ENCODE assay signal across 8 cellular contexts in the genomic region with DNA sequence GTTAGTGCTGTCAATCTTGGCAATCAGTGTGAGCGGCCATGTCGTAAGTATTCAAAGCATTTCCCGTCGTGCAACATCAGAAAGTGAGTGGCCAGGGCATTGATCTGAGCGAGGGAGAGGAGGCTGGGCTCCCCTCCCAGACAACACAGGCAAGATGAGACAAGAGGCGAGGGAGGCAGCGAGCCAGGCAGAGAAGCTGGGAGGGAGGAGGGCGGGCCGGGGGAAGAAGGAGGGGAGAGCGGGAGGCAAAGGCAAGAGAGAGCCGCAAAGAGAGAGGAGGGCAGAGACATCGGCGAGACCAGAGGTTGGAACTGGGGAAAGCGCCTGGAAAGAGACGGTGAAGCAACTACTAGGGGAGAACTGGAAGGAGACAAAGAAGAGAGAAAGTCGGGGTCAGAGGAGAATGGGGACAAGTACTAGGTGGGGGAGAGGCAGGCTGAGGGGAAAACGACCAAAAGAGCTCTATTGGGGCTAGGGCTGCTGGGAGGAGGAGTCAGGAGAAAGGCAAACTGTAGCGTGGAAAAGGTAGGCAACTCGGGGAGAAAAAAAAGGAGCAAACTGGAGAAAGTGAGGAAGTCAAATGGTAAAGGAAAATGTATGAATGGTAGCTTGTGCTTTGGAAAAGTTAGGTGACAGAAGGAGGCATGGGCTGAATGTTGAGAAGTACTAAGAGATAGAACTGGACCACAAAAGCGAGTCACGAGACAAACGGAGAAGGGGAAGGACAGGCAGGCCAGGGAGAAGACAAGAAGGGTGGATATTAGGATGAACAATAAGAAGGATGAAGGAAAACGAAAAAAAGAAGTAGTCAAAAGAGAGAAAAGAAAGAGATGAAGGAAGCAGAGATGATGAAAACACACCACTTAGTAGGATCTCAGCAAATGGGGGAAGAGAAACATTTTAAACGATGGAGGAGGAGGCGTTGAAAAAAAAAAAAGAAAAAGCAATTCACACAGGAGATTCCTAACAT.
A peak's percentile ranks its signal among the peaks of the same experiment; 100 is the strongest.
DNase-seq lines count a peak whose midpoint lies in the region; ATAC-seq and TF ChIP-seq lines count a peak whose summit lies in the region.

No MANE protein-coding gene starts in this region.

- 16 to 24% methylated on average over 18 to 25 of the region's 25 CpGs for WGBS in GM23248 (ENCODE audit: low coverage in 1 of 2, low lambda C conversion rate in 2 of 2, missing lambda C conversion rate in 2 of 2), 2 experiments

- no peak for TF ChIP-seq CTCF in fibroblast of lung (conservative IDR thresholded peaks at IDR 0.05 in 1 of 2, IDR thresholded peaks at IDR 0.05 in 1 of 2; ENCODE audit: low read depth in 1 of 2, low read length in 2 of 2)
- no peak for TF ChIP-seq CTCF in neural progenitor cell (IDR thresholded peaks at IDR 0.05)

- peaks cover 13% of the 10 kb centered on the region for H3K4me1 ChIP-seq in GM23248 (ENCODE audit: insufficient read depth)
- H3K4me1 ChIP-seq in NT2/D1 (ENCODE audit: insufficient read depth, insufficient read length): peaks cover 4% of the 10 kb centered on the region
- H3K4me1 ChIP-seq in fibroblast of lung (ENCODE audit: control insufficient read depth, extremely low read depth, insufficient read depth, low read length): peaks cover 6% of the 10 kb centered on the region
- peaks cover 41% of the 10 kb centered on the region for H3K4me1 ChIP-seq in neural progenitor cell

- in situ Hi-C loops in GM23248 (cut with MboI): no loop called here

- no peaks in the 10 kb centered on the region for H3K79me2 ChIP-seq in GM23248 (ENCODE audit: insufficient read depth)
- peaks cover 7% of the 10 kb centered on the region for H3K79me2 ChIP-seq in fibroblast of lung (ENCODE audit: control insufficient read depth, insufficient read depth, low read length)
- no peaks in the 10 kb centered on the region for H3K79me2 ChIP-seq in neural progenitor cell (ENCODE audit: low read depth)

- H3K9ac ChIP-seq in GM23248 (no peak overlapping the region), NT2/D1 (ENCODE audit: insufficient read length, low read depth) (peak overlapping the region; percentile 33), fibroblast of lung (ENCODE audit: insufficient read depth, low read length) (peak overlapping the region; percentile 73), neural progenitor cell (no peak overlapping the region)

- H2AFZ ChIP-seq in GM23248 (peak overlapping the region; percentile 67), fibroblast of lung (ENCODE audit: low read length) (peak overlapping the region; percentile 87), neural progenitor cell (replicated peaks) (peak overlapping the region; percentile 85)

- peaks cover 29% of the 10 kb centered on the region for H3K27me3 Mint-ChIP-seq in neural progenitor cell (ENCODE audit: insufficient read depth, low read depth)

- H3K36me3 ChIP-seq in GM23248 (ENCODE audit: low read depth): no peaks in the 10 kb centered on the region
- no peaks in the 10 kb centered on the region for H3K36me3 ChIP-seq in NT2/D1 (ENCODE audit: insufficient read depth, insufficient read length, low read length)
- H3K36me3 ChIP-seq in fibroblast of lung (ENCODE audit: control insufficient read depth, insufficient read depth, low read length): no peaks in the 10 kb centered on the region
- H3K36me3 ChIP-seq in neural progenitor cell: no peaks in the 10 kb centered on the region

- H3K9me3 Mint-ChIP-seq in neural progenitor cell: no peaks in the 10 kb centered on the region

- H3K27ac Mint-ChIP-seq in neural progenitor cell: no peak overlapping the region

- H3F3A ChIP-seq in GM23248 (ENCODE audit: insufficient read depth): no peaks in the 10 kb centered on the region
- peaks cover 46% of the 10 kb centered on the region for H3F3A ChIP-seq in neural progenitor cell (ENCODE audit: low read depth)

- no peaks in the 10 kb centered on the region for H3K9me2 ChIP-seq in GM23248 (ENCODE audit: insufficient read depth)

- no peaks in the 10 kb centered on the region for H3K36me3 Mint-ChIP-seq in neural progenitor cell

- H3K4me2 ChIP-seq in GM23248 (ENCODE audit: unreplicated experiment): peak overlapping the region; percentile 82
- peak overlapping the region; percentile 61 for H3K4me2 ChIP-seq in fibroblast of lung (ENCODE audit: extremely low read depth, insufficient read depth, low read length)
- peak overlapping the region; percentile 99 for H3K4me2 ChIP-seq in neural progenitor cell

- no peaks in the 10 kb centered on the region for H3K9me3 ChIP-seq in GM23248 (ENCODE audit: low read depth)
- no peaks in the 10 kb centered on the region for H3K9me3 ChIP-seq in NT2/D1 (ENCODE audit: insufficient read depth, low read length)
- no peaks in the 10 kb centered on the region for H3K9me3 ChIP-seq in fibroblast of lung (ENCODE audit: control insufficient read depth, insufficient read depth, low read depth, low read length)
- no peaks in the 10 kb centered on the region for H3K9me3 ChIP-seq in neural progenitor cell (ENCODE audit: low read depth)

- H3K27ac ChIP-seq in GM23248: no peak overlapping the region
- H3K27ac ChIP-seq in fibroblast of lung (ENCODE audit: insufficient read depth, low read length): peak overlapping the region; percentile 56
- no peak overlapping the region for H3K27ac ChIP-seq in neural progenitor cell

- H3K4me3 ChIP-seq in GM23248: no peak overlapping the region
- H3K4me3 ChIP-seq in NT2/D1 (ENCODE audit: insufficient read length, low read depth): peak overlapping the region; percentile 56
- peak overlapping the region; percentile 42 to 92 (median 80) for H3K4me3 ChIP-seq in fibroblast of lung (replicated peaks in 1 of 4; ENCODE audit: control extremely low read depth in 1 of 4, insufficient read depth in 1 of 4, low read depth in 3 of 4, low read length in 4 of 4)
- peak overlapping the region; percentile 89 for H3K4me3 ChIP-seq in neural progenitor cell

- H3K4me3 Mint-ChIP-seq in neural progenitor cell: no peak overlapping the region

- H4K20me1 ChIP-seq in GM23248 (ENCODE audit: insufficient read depth) (no peaks in the 10 kb centered on the region), fibroblast of lung (ENCODE audit: control insufficient read depth, extremely low read depth, insufficient read depth, low read length) (no peaks in the 10 kb centered on the region), neural progenitor cell (ENCODE audit: low read depth) (peaks cover 7% of the 10 kb centered on the region)

- ATAC-seq in HG03196 (IDR thresholded peaks at IDR 0.05; ENCODE audit: unreplicated experiment): no peak

- H3K27me3 ChIP-seq in GM23248 (replicated peaks; ENCODE audit: insufficient read depth) (peaks cover 94% of the 10 kb centered on the region), NT2/D1 (ENCODE audit: insufficient read depth, insufficient read length) (peaks cover 89% of the 10 kb centered on the region), fibroblast of lung (ENCODE audit: control insufficient read depth, insufficient read depth, low read length) (peaks cover 18% of the 10 kb centered on the region), neural progenitor cell (peaks cover 100% of the 10 kb centered on the region)

- DNase-seq in GM23248 (no peak), NT2/D1 (ENCODE audit: low read depth, low spot score) (no peak), fibroblast of lung (ENCODE audit: low read depth in 2 of 2) (peak; percentile 68 to 78), neural progenitor cell (ENCODE audit: low spot score) (peak; percentile 90), SK-N-DZ (ENCODE audit: low spot score) (no peak), NCI-H2029 treated with DMSO at 0.1 percent for 48 hours (lab: John Stamatoyannopoulos, UW) (no peak)
- DNase-seq in stimulated activated CD4-positive, alpha-beta T cell treated with anti-CD3 and anti-CD28 coated beads, Interleukin-4, amount 100 ng/mL, for 24 hours: no peak

- peaks cover 33% of the 10 kb centered on the region for H3K4me1 Mint-ChIP-seq in neural progenitor cell

Comparison
In these comparisons a context has a peak if more than half of its experiments do, and no peak if none do; other contexts are left out.
1. DNase-seq: peak in fibroblast of lung (2 of 2) and neural progenitor cell (single experiment); none in GM23248 (single experiment), NT2/D1 (single experiment), stimulated activated CD4-positive, alpha-beta T cell treated with anti-CD3 and anti-CD28 coated beads, Interleukin-4, amount 100 ng/mL, for 24 hours (single experiment), SK-N-DZ (single experiment) and NCI-H2029 treated with DMSO at 0.1 percent for 48 hours (single experiment).
2. H3K9ac ChIP-seq: peak in NT2/D1 (single experiment) and fibroblast of lung (single experiment); none in GM23248 (single experiment) and neural progenitor cell (single experiment).
3. Peak in every context shown above with its lines, with median percentiles within 50 percentile points of each other: H2AFZ ChIP-seq and H3K4me2 ChIP-seq.